In genomic region chr16:65066646-65067045, GRCh38 we compare ENCODE assay signal across 18 cellular contexts. TPM values are rescaled to one million over a fixed set of nuclear protein-coding genes. Genes with fewer than 3 reads are reported as not detected.
DNase-seq lines count a peak whose midpoint lies in the region; ATAC-seq and TF ChIP-seq lines count a peak whose summit lies in the region.
"Had no signal": no experiment of that assay in that cellular context is flagged by ENCODE, and none has a peak within 500 bp of the region (broad histone marks: within the 10 kb centered on the region; RNA-seq: fewer than 3 reads in every experiment).

No MANE protein-coding gene starts in this region.

- no peak for DNase-seq in GM23248
- no peak for DNase-seq in SK-N-MC (ENCODE audit: low read depth, low spot score)
- DNase-seq in fibroblast of villous mesenchyme (ENCODE audit: low read depth), result peak; percentile 61
- no peak for DNase-seq in osteoblast (ENCODE audit: insufficient read length, low spot score, missing footprints)
- DNase-seq in NCI-H2196 treated with DMSO at 0.1 percent for 48 hours (lab: John Stamatoyannopoulos, UW; ENCODE audit: unreplicated experiment), result no peak
- no peak for DNase-seq in HuH-7.5 (ENCODE audit: low spot score)
- DNase-seq in activated CD4-positive, alpha-beta T cell treated with anti-CD3 and anti-CD28 coated beads for 1 hour, result no peak
- DNase-seq: AML-193; CD4-positive, alpha-beta T cell; DMS153; DMS79; GDM1; H9 had no signal

- H3K4me3 ChIP-seq in GM23248 (no peak overlapping the region), SK-N-MC (no peak overlapping the region), fibroblast of villous mesenchyme (ENCODE audit: low read depth, low read length) (no peak overlapping the region), osteoblast (ENCODE audit: insufficient read depth, low read length) (no peak overlapping the region)
- H3K4me3 ChIP-seq: A549 had no signal

- H3K9me3 ChIP-seq in GM23248 (ENCODE audit: low read depth) (no peaks in the 10 kb centered on the region), SK-N-MC (ENCODE audit: low read depth, low read length) (no peaks in the 10 kb centered on the region), osteoblast (ENCODE audit: low read depth, low read length) (no peaks in the 10 kb centered on the region)
- H3K9me3 ChIP-seq: A549 had no signal

- H3K27me3 ChIP-seq in GM23248 (replicated peaks; ENCODE audit: insufficient read depth) (no peaks in the 10 kb centered on the region), osteoblast (ENCODE audit: insufficient read depth, low read length) (no peaks in the 10 kb centered on the region)

- H3K4me2 ChIP-seq in GM23248 (ENCODE audit: unreplicated experiment) (no peak overlapping the region), osteoblast (ENCODE audit: insufficient read depth, low read length) (no peak overlapping the region)
- H3K4me2 ChIP-seq: A549 had no signal

- TF ChIP-seq CTCF in fibroblast of villous mesenchyme (IDR thresholded peaks at IDR 0.05; ENCODE audit: insufficient read depth, low read depth, low read length), result no peak
- no peak for TF ChIP-seq CTCF in osteoblast (IDR thresholded peaks at IDR 0.05; ENCODE audit: extremely low read depth, low read depth, low read length)

- H3K27ac ChIP-seq in GM23248, result peak overlapping the region; percentile 97
- peak overlapping the region; percentile 54; the same call in 1 of the 2 replicates for H3K27ac ChIP-seq in SK-N-MC
- H3K27ac ChIP-seq in osteoblast (ENCODE audit: low read depth, low read length), result peak overlapping the region; percentile 99
- H3K27ac ChIP-seq: 22Rv1, A549, C4-2B had no signal

- no peak for ATAC-seq in HG02642 (IDR thresholded peaks at IDR 0.05; ENCODE audit: poor library complexity, unreplicated experiment)
- ATAC-seq: A549 had no signal

- peaks cover 3% of the 10 kb centered on the region; the same call in 1 of the 2 replicates for H4K20me1 ChIP-seq in GM23248 (ENCODE audit: insufficient read depth)
- peaks cover 65% of the 10 kb centered on the region for H4K20me1 ChIP-seq in osteoblast (ENCODE audit: insufficient read depth, low read length)

- H3K4me1 ChIP-seq in GM23248 (ENCODE audit: insufficient read depth) (peaks cover 50% of the 10 kb centered on the region), osteoblast (ENCODE audit: insufficient read depth, low read length) (peaks cover 62% of the 10 kb centered on the region)

- no peaks in the 10 kb centered on the region for H3K9me2 ChIP-seq in GM23248 (ENCODE audit: insufficient read depth)

- H2AFZ ChIP-seq in GM23248 (no peak overlapping the region), osteoblast (ENCODE audit: low read length) (no peak overlapping the region)

- H3K36me3 ChIP-seq in GM23248 (ENCODE audit: low read depth) (no peaks in the 10 kb centered on the region; the same call in 1 of the 2 replicates), SK-N-MC (ENCODE audit: insufficient read depth, low read length) (peaks cover 49% of the 10 kb centered on the region), osteoblast (ENCODE audit: insufficient read depth, low read length) (peaks cover 46% of the 10 kb centered on the region)

- H3K79me2 ChIP-seq in GM23248 (ENCODE audit: insufficient read depth) (peaks cover 85% of the 10 kb centered on the region), osteoblast (ENCODE audit: insufficient read depth, low read length) (peaks cover 96% of the 10 kb centered on the region)

- in situ Hi-C loops in GM23248 (cut with MboI), result no loop called here

- 50 to 55% methylated on average over 1 of the region's 1 CpG for WGBS in GM23248 (ENCODE audit: low coverage in 1 of 2, low lambda C conversion rate in 2 of 2, missing lambda C conversion rate in 2 of 2), 2 experiments

- no peak overlapping the region for H3K9ac ChIP-seq in GM23248
- H3K9ac ChIP-seq in SK-N-MC (ENCODE audit: insufficient read length), result no peak overlapping the region

- H3F3A ChIP-seq in GM23248 (ENCODE audit: insufficient read depth), result peaks cover 48% of the 10 kb centered on the region

RNA-seq across cellular contexts. Expression of gene CDH11, which starts 55.2 kb away (rescaled TPM):
- total RNA-seq in GM23248 (2014; rRNA removed; shearing (Covaris generic)), result 525 and 931 TPM in 2 replicates
- polyA plus RNA-seq in GM23248 (2016; fragmentation: Nextera tagmentation; extraction: Ambion mirVana), result 263 and 264 TPM in 2 replicates
- total RNA-seq in fibroblast of villous mesenchyme (265 and 290 TPM in 2 replicates), osteoblast (1,097 and 1,116 TPM in 2 replicates)
- total RNA-seq: CD4-positive, alpha-beta T cell; HT-29 had no signal
